8 cellular contexts compared by ENCODE assay signal in the genomic region with DNA sequence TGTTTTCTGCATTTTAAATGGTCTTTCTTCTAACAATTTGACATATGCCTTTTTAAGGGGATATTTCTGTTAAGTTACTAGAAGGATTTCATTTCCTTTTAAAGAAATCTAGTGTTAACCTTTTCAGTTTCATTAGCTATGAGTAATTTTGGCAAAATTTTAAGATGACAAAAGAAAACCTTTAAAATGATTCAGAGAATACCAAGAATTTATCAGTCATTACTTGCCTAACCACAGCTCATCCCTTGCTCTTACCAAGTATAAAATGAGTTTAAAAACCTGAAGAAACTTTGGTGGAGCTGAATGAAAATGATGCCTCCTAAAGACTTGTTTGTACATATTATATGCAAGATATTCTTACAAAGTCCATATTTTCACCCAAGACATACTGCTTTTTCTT.
A peak's percentile ranks its signal among the peaks of the same experiment; 100 is the strongest.
DNase-seq lines count a peak whose midpoint lies in the region; ATAC-seq and TF ChIP-seq lines count a peak whose summit lies in the region.
"Had no signal": no experiment of that assay in that cellular context is flagged by ENCODE, and none has a peak within 500 bp of the region (broad histone marks: within the 10 kb centered on the region; RNA-seq: fewer than 3 reads in every experiment).

No MANE protein-coding gene starts in this region.

- TF ChIP-seq CTCF in transverse colon (IDR thresholded peaks at IDR 0.05) (no peak), right lobe of liver (IDR thresholded peaks at IDR 0.05) (no peak)

- ATAC-seq in GM18873 (IDR thresholded peaks at IDR 0.05; ENCODE audit: low FRiP score, unreplicated experiment) (peak; percentile 63), HG02759 (IDR thresholded peaks at IDR 0.05; ENCODE audit: unreplicated experiment) (peak; percentile 41), SK-N-SH treated with all-trans-retinoic acid at 6 μM for 48 hours (peak; percentile 56), GM21515 (IDR thresholded peaks at IDR 0.05; ENCODE audit: unreplicated experiment) (no peak), right lobe of liver (no peak)

- no peak for TF ChIP-seq POLR2A in transverse colon (IDR thresholded peaks at IDR 0.05)
- TF ChIP-seq POLR2A in right lobe of liver (IDR thresholded peaks at IDR 0.05): no peak

- intact Hi-C loops in transverse colon (cut with DNase I; ENCODE audit: low total_unique reads): no loop called here
- intact Hi-C loops in right lobe of liver (cut with DNase I): no loop called here

- H3K27ac ChIP-seq in transverse colon (no peak overlapping the region), right lobe of liver (no peak overlapping the region)

- H3K27me3 ChIP-seq in transverse colon (no peaks in the 10 kb centered on the region), right lobe of liver (no peaks in the 10 kb centered on the region)

- peaks cover 0 to 2% (median 0%) of the 10 kb centered on the region in 4 donors for H3K4me1 ChIP-seq in transverse colon
- no peaks in the 10 kb centered on the region for H3K4me1 ChIP-seq in right lobe of liver

- TF ChIP-seq EP300 in transverse colon (IDR thresholded peaks at IDR 0.05; ENCODE audit: low read depth): no peak

- no peak overlapping the region for H3K4me3 ChIP-seq in transverse colon
- H3K4me3 ChIP-seq in right lobe of liver: no peak overlapping the region

- in situ Hi-C loops in transverse colon (cut with MboI; ENCODE audit: low pct_ligation_motif_present in 1 of 4, low pct_unique_long_range_greater_than_20kb in 1 of 4, low sequenced_read_pairs in 3 of 4): no loop called here

- DNase-seq in renal cortical epithelial cell (ENCODE audit: low read depth): peak; percentile 58
- DNase-seq in transverse colon: no peak
- no peak for DNase-seq in right lobe of liver
- DNase-seq: dermis blood vessel endothelial cell had no signal

- H3K36me3 ChIP-seq in transverse colon (no peaks in the 10 kb centered on the region), right lobe of liver (no peaks in the 10 kb centered on the region)

- no peaks in the 10 kb centered on the region for H3K9me3 ChIP-seq in transverse colon
- no peaks in the 10 kb centered on the region for H3K9me3 ChIP-seq in right lobe of liver

TF ChIP-seq in SK-N-SH treated with all-trans-retinoic acid at 6 μM for 48 hours, 23 proteins besides CTCF, POLR2A, EP300 and RAD21:
- TF ChIP-seq BACH2 (CRISPR knock-in tag; IDR thresholded peaks at IDR 0.05; ENCODE audit: borderline replicate concordance) (no peak), TOX (CRISPR knock-in tag; IDR thresholded peaks at IDR 0.05; ENCODE audit: borderline replicate concordance) (peak; percentile 26; the same call in 1 of the 2 replicates)

Comparison
In these comparisons a context has a peak if more than half of its experiments do, and no peak if none do; other contexts are left out.
1. ATAC-seq: peak in GM18873 (single experiment), HG02759 (single experiment) and SK-N-SH treated with all-trans-retinoic acid at 6 μM for 48 hours (single experiment); none in GM21515 (single experiment) and right lobe of liver (0 of 4).